Comparison of ENCODE assay signal across 12 cellular contexts in the genomic region with DNA sequence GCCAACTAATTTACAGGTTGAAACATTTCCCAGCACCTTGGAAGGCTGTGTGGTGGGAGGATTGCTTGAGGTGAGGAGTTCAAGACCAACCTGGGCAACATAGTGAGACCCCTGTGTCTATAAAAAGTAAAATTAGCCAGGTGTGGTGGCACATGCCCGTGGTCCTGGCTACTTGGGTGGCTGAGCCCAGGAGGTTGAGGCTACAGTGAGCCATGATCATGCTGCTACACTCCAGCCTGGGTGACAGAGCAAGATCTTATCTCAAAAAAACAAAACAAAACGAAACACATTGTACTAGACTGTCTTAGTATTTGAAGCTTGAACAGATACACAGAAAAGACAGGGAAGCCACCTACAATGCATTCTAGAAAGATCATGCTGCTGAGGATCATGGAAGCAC.
DNase-seq lines count a peak whose midpoint lies in the region; ATAC-seq and TF ChIP-seq lines count a peak whose summit lies in the region.
"Had no signal": no experiment of that assay in that cellular context is flagged by ENCODE, and none has a peak within 500 bp of the region (broad histone marks: within the 10 kb centered on the region; RNA-seq: fewer than 3 reads in every experiment).

No MANE protein-coding gene starts in this region.

- H3K9ac ChIP-seq in SU-DHL-6 (ENCODE audit: low read length) (no peak overlapping the region), iPS-20b (ENCODE audit: low read depth, low read length) (no peak overlapping the region)

- TF ChIP-seq CTCF in C4-2B (conservative IDR thresholded peaks at IDR 0.05) (no peak), DOHH2 (IDR thresholded peaks at IDR 0.05; ENCODE audit: low read depth, low read length, poor library complexity, severe bottlenecking) (no peak), SU-DHL-6 (IDR thresholded peaks at IDR 0.05; ENCODE audit: insufficient read depth, low read length, poor library complexity, severe bottlenecking) (no peak)

- H4K20me1 ChIP-seq in DOHH2 (ENCODE audit: control insufficient read depth, insufficient read depth, low read depth, low read length) (no peaks in the 10 kb centered on the region), SU-DHL-6 (ENCODE audit: low read depth, low read length) (no peaks in the 10 kb centered on the region)

- DNase-seq in putamen (ENCODE audit: low spot score) (no peak), NCI-H524 (lab: John Stamatoyannopoulos, UW) (no peak)
- DNase-seq: activated naive CD4-positive, alpha-beta T cell treated with Interleukin-2 at 50 U/mL for 16 hours; central memory CD4-positive, alpha-beta T cell; left ventricle myocardium superior; MV-4-11; nephron progenitor cell had no signal

- H3K4me3 ChIP-seq in DOHH2 (ENCODE audit: low read length) (no peak overlapping the region; the same call in 1 of the 2 replicates), SU-DHL-6 (ENCODE audit: insufficient read depth, low read length, poor library complexity, severe bottlenecking) (no peak overlapping the region), iPS-20b (ENCODE audit: low read length) (peak overlapping the region; percentile 90; the same call in 1 of the 2 replicates)

- H3K9me2 ChIP-seq in DOHH2 (replicated peaks; ENCODE audit: control insufficient read depth, low read length) (no peaks in the 10 kb centered on the region), SU-DHL-6 (replicated peaks; ENCODE audit: insufficient read depth, low read length) (no peaks in the 10 kb centered on the region)

- H2AFZ ChIP-seq in SU-DHL-6 (ENCODE audit: low read depth, low read length, severe bottlenecking): no peak overlapping the region

- peak overlapping the region; percentile 97 for H3K4me2 ChIP-seq in DOHH2 (ENCODE audit: low read length)
- peak overlapping the region; percentile 64 for H3K4me2 ChIP-seq in SU-DHL-6 (ENCODE audit: low read depth, low read length, poor library complexity, severe bottlenecking)

- no peaks in the 10 kb centered on the region for H3K9me3 ChIP-seq in DOHH2 (ENCODE audit: control insufficient read depth, insufficient read depth, low read length)
- H3K9me3 ChIP-seq in SU-DHL-6 (ENCODE audit: insufficient read depth, low read length): no peaks in the 10 kb centered on the region
- H3K9me3 ChIP-seq in iPS-20b (ENCODE audit: insufficient read depth, low read depth, low read length): no peaks in the 10 kb centered on the region

- H3K27ac ChIP-seq in C4-2B (peak overlapping the region; percentile 15; the same call in 1 of the 2 replicates), DOHH2 (ENCODE audit: low read depth, low read length) (no peak overlapping the region), SU-DHL-6 (ENCODE audit: low read depth, low read length) (no peak overlapping the region), iPS-20b (ENCODE audit: low read length) (no peak overlapping the region)

- H3K27me3 ChIP-seq in DOHH2 (ENCODE audit: control insufficient read depth, low read length) (no peaks in the 10 kb centered on the region), SU-DHL-6 (ENCODE audit: low read length) (no peaks in the 10 kb centered on the region), iPS-20b (ENCODE audit: insufficient read depth, low read length) (no peaks in the 10 kb centered on the region)

- H3K79me2 ChIP-seq in DOHH2 (ENCODE audit: control insufficient read depth, low read length) (peaks cover 21% of the 10 kb centered on the region), SU-DHL-6 (ENCODE audit: insufficient read depth, low read length) (no peaks in the 10 kb centered on the region; the same call in 1 of the 2 replicates)

- peaks cover 3% of the 10 kb centered on the region; the same call in 1 of the 2 replicates for H3K36me3 ChIP-seq in DOHH2 (ENCODE audit: control insufficient read depth, low read length)
- H3K36me3 ChIP-seq in SU-DHL-6 (ENCODE audit: low read length): no peaks in the 10 kb centered on the region
- H3K36me3 ChIP-seq in iPS-20b (ENCODE audit: insufficient read depth, low read depth, low read length): no peaks in the 10 kb centered on the region

- H3K4me1 ChIP-seq in DOHH2 (ENCODE audit: control insufficient read depth, low read length) (peaks cover 34% of the 10 kb centered on the region), iPS-20b (ENCODE audit: insufficient read depth, low read length) (peaks cover 5% of the 10 kb centered on the region; the same call in 1 of the 2 replicates)

- ATAC-seq in HG02763 (IDR thresholded peaks at IDR 0.05; ENCODE audit: unreplicated experiment): no peak
- ATAC-seq: left ventricle myocardium superior had no signal

- H3F3A ChIP-seq in DOHH2 (ENCODE audit: control insufficient read depth, insufficient read depth): peaks cover 4% of the 10 kb centered on the region; the same call in 1 of the 2 replicates
- peaks cover under 1% of the 10 kb centered on the region for H3F3A ChIP-seq in SU-DHL-6 (ENCODE audit: insufficient read depth)
